8 cellular contexts compared by ENCODE assay signal in the genomic region with DNA sequence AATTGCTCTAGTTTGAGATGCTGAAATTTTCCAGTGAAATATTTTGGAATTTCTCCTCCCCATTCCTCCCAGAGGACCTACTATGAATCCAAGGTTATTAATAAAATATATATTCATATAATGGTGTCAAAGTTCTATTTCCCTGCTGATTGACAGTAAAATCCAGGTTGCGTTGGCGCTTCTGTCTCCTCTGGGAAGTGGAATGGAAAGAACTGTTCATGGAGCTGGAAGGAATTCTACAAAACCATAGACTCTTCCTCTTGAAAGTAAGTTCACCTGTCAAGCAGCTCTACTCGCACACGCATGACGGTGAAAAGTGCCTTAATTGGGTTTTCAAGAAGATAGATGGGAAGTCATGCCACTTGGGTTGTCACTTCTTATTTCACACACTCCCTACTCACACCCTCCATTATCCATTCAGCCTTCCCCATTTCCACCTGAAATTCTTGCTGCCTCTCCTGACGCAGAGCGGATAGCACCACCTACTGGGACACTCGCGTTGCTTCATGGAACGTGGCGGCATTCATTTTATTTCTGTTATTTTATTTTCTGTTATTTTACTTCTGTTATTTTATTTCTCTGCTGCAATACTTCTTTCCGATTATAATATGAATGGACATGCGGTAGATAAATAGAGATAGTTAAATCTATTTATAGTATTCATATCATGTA.
DNase-seq lines count a peak whose midpoint lies in the region; ATAC-seq and TF ChIP-seq lines count a peak whose summit lies in the region.

No MANE protein-coding gene starts in this region.

- in situ Hi-C loops in KBM-7 (cut with MboI; ENCODE audit: low pct_unique_long_range_greater_than_20kb, low sequenced_read_pairs): no loop called here

- DNase-seq in GM03348 (ENCODE audit: low spot score) (peak; percentile 5), KBM-7 (peak; percentile 43), nephron progenitor cell (peak; percentile 51), amniotic stem cell (lab: John Stamatoyannopoulos, UW) (no peak), NCI-H2227 (lab: John Stamatoyannopoulos, UW; ENCODE audit: unreplicated experiment) (no peak), NCI-H1436 treated with DMSO at 0.1 percent for 48 hours (lab: John Stamatoyannopoulos, UW) (no peak)

- H3K27me3 Mint-ChIP-seq in brain: peaks cover 4% of the 10 kb centered on the region
- H3K27me3 Mint-ChIP-seq in nephron progenitor cell (ENCODE audit: low read depth, poor library complexity): no peaks in the 10 kb centered on the region

- H3K9me3 Mint-ChIP-seq in brain (no peaks in the 10 kb centered on the region), nephron progenitor cell (no peaks in the 10 kb centered on the region)

- TF ChIP-seq CTCF in brain (conservative IDR thresholded peaks at IDR 0.05) (peak; percentile 59 to 86), nephron progenitor cell (IDR thresholded peaks at IDR 0.05) (peak; percentile 72)

- no peak overlapping the region for H3K27ac Mint-ChIP-seq in brain
- H3K27ac Mint-ChIP-seq in nephron progenitor cell: no peak overlapping the region

- H3K36me3 Mint-ChIP-seq in brain (no peaks in the 10 kb centered on the region), nephron progenitor cell (ENCODE audit: low read depth) (no peaks in the 10 kb centered on the region)

- no peak for ATAC-seq in GM21526 (IDR thresholded peaks at IDR 0.05; ENCODE audit: low FRiP score, unreplicated experiment)

- H3K4me3 Mint-ChIP-seq in brain (no peak overlapping the region), nephron progenitor cell (no peak overlapping the region)

- H3K4me1 Mint-ChIP-seq in brain (no peaks in the 10 kb centered on the region), nephron progenitor cell (peaks cover 11% of the 10 kb centered on the region)

Comparison
In these comparisons a context has a peak if more than half of its experiments do, and no peak if none do; other contexts are left out.
1. DNase-seq: peak in GM03348 (single experiment), KBM-7 (single experiment) and nephron progenitor cell (single experiment); none in amniotic stem cell (single experiment), NCI-H2227 (single experiment) and NCI-H1436 treated with DMSO at 0.1 percent for 48 hours (single experiment).